ENCODE assay signal across 15 cellular contexts in the genomic region with DNA sequence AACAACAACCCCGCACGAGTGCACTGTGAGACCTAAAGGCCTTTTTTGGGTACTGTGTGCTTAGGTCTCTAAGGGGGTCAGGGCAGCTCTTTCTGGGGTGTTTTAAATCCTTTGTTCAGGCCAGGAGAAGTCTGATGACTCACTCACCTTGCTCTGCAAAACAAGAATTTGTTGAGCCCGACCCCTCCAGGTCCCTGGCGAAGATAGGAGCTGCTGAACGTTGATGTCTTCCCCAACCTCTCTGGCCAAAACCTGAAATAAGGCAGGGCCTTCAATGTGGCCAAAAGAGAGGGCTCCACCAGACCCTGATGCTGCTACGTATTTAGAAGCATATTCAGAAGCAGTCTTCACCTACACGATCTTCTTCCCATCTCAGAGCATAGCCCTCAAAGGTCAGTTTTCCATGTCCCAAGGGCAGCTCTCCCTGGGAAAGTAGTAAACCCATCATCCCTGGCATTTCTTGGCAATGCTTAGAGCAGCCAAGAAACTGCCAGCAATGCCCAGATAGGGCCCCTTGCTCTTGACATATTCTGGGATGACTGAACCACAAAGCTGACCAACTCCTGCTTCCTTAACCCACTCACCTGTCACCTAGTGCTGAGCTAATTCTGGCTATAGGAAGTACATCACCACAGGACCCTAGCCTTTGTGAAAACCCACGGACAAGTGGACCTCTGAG. TPM values are rescaled to one million over a fixed set of nuclear protein-coding genes. Genes with fewer than 3 reads are reported as not detected.
DNase-seq lines count a peak whose midpoint lies in the region; ATAC-seq and TF ChIP-seq lines count a peak whose summit lies in the region.
"Had no signal": no experiment of that assay in that cellular context is flagged by ENCODE, and none has a peak within 500 bp of the region (broad histone marks: within the 10 kb centered on the region; RNA-seq: fewer than 3 reads in every experiment).

No MANE protein-coding gene starts in this region.

- no peaks in the 10 kb centered on the region for H3K4me1 Mint-ChIP-seq in glutamatergic neuron (ENCODE audit: low read depth, unreplicated experiment)

- TF ChIP-seq CTCF in cardiac muscle cell (IDR thresholded peaks at IDR 0.05; ENCODE audit: low read depth, low read length) = no peak
- no peak for TF ChIP-seq CTCF in heart right ventricle (IDR thresholded peaks at IDR 0.05)
- no peak for TF ChIP-seq CTCF in parathyroid adenoma (IDR thresholded peaks at IDR 0.05)
- no peak for TF ChIP-seq CTCF in glutamatergic neuron (IDR thresholded peaks at IDR 0.05; ENCODE audit: partially characterized antibody, unreplicated experiment)

- intact Hi-C loops in Right ventricle myocardium inferior (cut with DNase I) = loop anchor here (2.0 kb wide), 1 partner anchor 91 kb away; no protein-coding TSS in a partner anchor
- intact Hi-C loops in heart right ventricle (cut with DNase I) = loop anchor here in 8 of 10 donors (2.0 to 10.0 kb wide), 8 partner anchors 45 to 174 kb away; a partner anchor contains a TSS
- intact Hi-C loops in aorta (cut with DNase I) = loop anchor here (2.0 to 10.0 kb wide), 4 partner anchors 61 to 161 kb away; a partner anchor contains a TSS

- no peaks in the 10 kb centered on the region for H3K9me3 ChIP-seq in cardiac muscle cell (ENCODE audit: low read depth)
- no peaks in the 10 kb centered on the region for H3K9me3 ChIP-seq in heart right ventricle
- H3K9me3 ChIP-seq in parathyroid adenoma (ENCODE audit: control insufficient read depth, low read length) = no peaks in the 10 kb centered on the region
- no peaks in the 10 kb centered on the region for H3K9me3 ChIP-seq in aorta (ENCODE audit: control insufficient read depth, low read length)
- H3K9me3 ChIP-seq: mucosa of descending colon had no signal

- H3K27me3 ChIP-seq in cardiac muscle cell = no peaks in the 10 kb centered on the region
- H3K27me3 ChIP-seq in heart right ventricle = no peaks in the 10 kb centered on the region
- no peaks in the 10 kb centered on the region for H3K27me3 ChIP-seq in parathyroid adenoma (ENCODE audit: control insufficient read depth, insufficient read depth, low read length)
- no peaks in the 10 kb centered on the region for H3K27me3 ChIP-seq in aorta (ENCODE audit: control insufficient read depth in 1 of 2, insufficient read depth in 2 of 2, low read length in 1 of 2)

- no peaks in the 10 kb centered on the region for H3K36me3 Mint-ChIP-seq in glutamatergic neuron (ENCODE audit: unreplicated experiment)

- ATAC-seq in Right ventricle myocardium inferior (no peak), heart right ventricle (peak in 2 of 8 donors; percentile 2 to 32), aorta (ENCODE audit: low FRiP score) (no peak)
- ATAC-seq: activated naive CD8-positive, alpha-beta T cell treated with anti-CD3 and anti-CD28 coated beads, Interleukin-2, amount 50 U/mL, for 24 hours had no signal

- H3K27ac Mint-ChIP-seq in glutamatergic neuron (ENCODE audit: unreplicated experiment) = no peak overlapping the region
- H3K27ac Mint-ChIP-seq: activated naive CD8-positive, alpha-beta T cell treated with anti-CD3 and anti-CD28 coated beads, Interleukin-2, amount 50 U/mL, for 24 hours had no signal

- H2AFZ ChIP-seq in parathyroid adenoma = peak overlapping the region; percentile 50

- 63 to 71% methylated on average over 8 of the region's 8 CpGs for WGBS in heart right ventricle, 2 donors
- 7 to 17% methylated on average over 8 of the region's 8 CpGs for WGBS in aorta, 2 donors

- H3K36me3 ChIP-seq in cardiac muscle cell (no peaks in the 10 kb centered on the region), heart right ventricle (no peaks in the 10 kb centered on the region), parathyroid adenoma (ENCODE audit: control insufficient read depth, insufficient read depth, low read length) (no peaks in the 10 kb centered on the region), aorta (ENCODE audit: control insufficient read depth in 1 of 2, insufficient read depth in 2 of 2, low read length in 1 of 2) (no peaks in the 10 kb centered on the region)

- H3K4me1 ChIP-seq in cardiac muscle cell (ENCODE audit: low read depth) (peaks cover 10% of the 10 kb centered on the region), heart right ventricle (peaks cover 0 to 42% (median 17%) of the 10 kb centered on the region in 9 donors), parathyroid adenoma (peaks cover 18% of the 10 kb centered on the region), aorta (ENCODE audit: control insufficient read depth in 1 of 2, insufficient read depth in 2 of 2, low read length in 2 of 2) (peaks cover 6 to 8% of the 10 kb centered on the region in 2 donors)

- H3K27ac ChIP-seq in cardiac muscle cell (peak overlapping the region; percentile 68), heart right ventricle (peak overlapping the region in 8 of 10 donors; percentile 21 to 73 (median 58)), parathyroid adenoma (peak overlapping the region; percentile 96), aorta (ENCODE audit: low read depth in 1 of 2, low read length in 2 of 2) (peak overlapping the region; percentile 67 to 96)

- H3K4me3 Mint-ChIP-seq in glutamatergic neuron (ENCODE audit: unreplicated experiment) = no peak overlapping the region
- H3K4me3 Mint-ChIP-seq: activated naive CD8-positive, alpha-beta T cell treated with anti-CD3 and anti-CD28 coated beads, Interleukin-2, amount 50 U/mL, for 24 hours had no signal

- no peak overlapping the region for H3K9ac ChIP-seq in parathyroid adenoma

- H3K27me3 Mint-ChIP-seq in glutamatergic neuron (ENCODE audit: unreplicated experiment) = no peaks in the 10 kb centered on the region
- H3K27me3 Mint-ChIP-seq: activated naive CD8-positive, alpha-beta T cell treated with anti-CD3 and anti-CD28 coated beads, Interleukin-2, amount 50 U/mL, for 24 hours had no signal

- H3K9me3 Mint-ChIP-seq in glutamatergic neuron (ENCODE audit: unreplicated experiment) = no peaks in the 10 kb centered on the region
- H3K9me3 Mint-ChIP-seq: activated naive CD8-positive, alpha-beta T cell treated with anti-CD3 and anti-CD28 coated beads, Interleukin-2, amount 50 U/mL, for 24 hours had no signal

- no peak for DNase-seq in cardiac muscle cell (ENCODE audit: low read depth in 1 of 2, low spot score in 1 of 2)
- no peak for DNase-seq in Right ventricle myocardium inferior (ENCODE audit: missing footprints)
- no peak for DNase-seq in heart right ventricle
- DNase-seq in aorta = no peak
- DNase-seq in H4 (ENCODE audit: low spot score) = no peak
- no peak for DNase-seq in activated naive CD4-positive, alpha-beta T cell treated with anti-CD3 and anti-CD28 coated beads, Interleukin-2, amount 50 U/mL, for 16 hours
- no peak for DNase-seq in glutamatergic neuron
- DNase-seq: activated naive CD8-positive, alpha-beta T cell treated with anti-CD3 and anti-CD28 coated beads, Interleukin-2, amount 50 U/mL, for 24 hours; DMS153; HCEC 1CT; mucosa of descending colon; NCI-H510A; RPMI8226; T-helper 9 cell had no signal

- H3K4me3 ChIP-seq in cardiac muscle cell (no peak overlapping the region), heart right ventricle (no peak overlapping the region), parathyroid adenoma (ENCODE audit: low read depth, low read length) (no peak overlapping the region), aorta (ENCODE audit: low read length in 2 of 2) (no peak overlapping the region)
- H3K4me3 ChIP-seq: mucosa of descending colon had no signal

- no peaks in the 10 kb centered on the region for H3K79me2 ChIP-seq in parathyroid adenoma

- H3K4me2 ChIP-seq in parathyroid adenoma (ENCODE audit: low read length) = no peak overlapping the region

RNA-seq across cellular contexts. Expression of a gene that starts 27.1 kb away (rescaled TPM):
- 1.5 and 3.3 TPM in 2 replicates for total RNA-seq in cardiac muscle cell
- 2.8 and 3.1 TPM in 2 replicates for polyA plus RNA-seq in cardiac muscle cell
- total RNA-seq in Right ventricle myocardium inferior = 0.41 TPM
- 1 to 10 TPM in 2 of 10 donors, under 1 TPM in 6, not detected in 2; 0.16 to 1.2 (median 0.62) TPM for total RNA-seq in heart right ventricle
- polyA plus RNA-seq in heart right ventricle = under 1 TPM; 0.44 to 0.52 TPM
- 1 to 10 TPM; 1.3 to 2.5 TPM for total RNA-seq in aorta
- 1 to 10 TPM; 1.2 to 3.1 TPM for polyA plus RNA-seq in aorta
- total RNA-seq in H4 (2014; rRNA removed; shearing (Covaris generic)) = not detected in 2 replicates
- 1.0 TPM for total RNA-seq in glutamatergic neuron (ENCODE audit: unreplicated experiment)

RNA-seq across cellular contexts. Expression of a gene that starts 43.3 kb away (rescaled TPM):
- 4.6 and 7.8 TPM in 2 replicates for total RNA-seq in cardiac muscle cell
- 8.1 and 17.4 TPM in 2 replicates for polyA plus RNA-seq in cardiac muscle cell
- total RNA-seq in Right ventricle myocardium inferior = 440 TPM
- total RNA-seq in heart right ventricle = 100 to 1,000 TPM; 390 to 998 (median 624) TPM
- polyA plus RNA-seq in heart right ventricle = 1,000 to 10,000 TPM in 1 of 2 donors, 100 to 1,000 TPM in 1; 332 to 2,035 TPM
- not detected for total RNA-seq in aorta
- polyA plus RNA-seq in aorta = 1 to 10 TPM; 1.4 to 1.5 TPM
- not detected in 2 replicates for total RNA-seq in H4 (2014; rRNA removed; shearing (Covaris generic))
- total RNA-seq in glutamatergic neuron (ENCODE audit: unreplicated experiment) = 7.6 TPM

RNA-seq across cellular contexts. Expression of a gene that starts 58.4 kb away (rescaled TPM):
- total RNA-seq in cardiac muscle cell (121 and 167 TPM in 2 replicates), Right ventricle myocardium inferior (335 TPM), heart right ventricle (100 to 1,000 TPM; 276 to 397 (median 331) TPM), aorta (10 to 100 TPM; 61.4 to 84.9 TPM), glutamatergic neuron (ENCODE audit: unreplicated experiment) (67.6 TPM)
- polyA plus RNA-seq in cardiac muscle cell (352 and 445 TPM in 2 replicates), heart right ventricle (100 to 1,000 TPM; 179 to 399 TPM), aorta (100 to 1,000 TPM; 175 to 337 TPM)
- total RNA-seq in H4 (2014; rRNA removed; shearing (Covaris generic)) = 134 and 182 TPM in 2 replicates

Comparison
In these comparisons a context has a peak if more than half of its experiments do, and no peak if none do; other contexts are left out.
1. RNA of a gene that starts 43.3 kb away (total RNA-seq): 390 to 998 TPM in heart right ventricle and 440 TPM in Right ventricle myocardium inferior (single experiment); 4.6 to 7.8 TPM in cardiac muscle cell, 7.6 TPM in glutamatergic neuron (single experiment), not detected in aorta and not detected in H4; every median in the first group is over 10 times any median in the second.
2. Peak in every context shown above with its lines, with median percentiles within 50 percentile points of each other: H3K27ac ChIP-seq.